ENCODE assay signal across 8 cellular contexts in the genomic region with DNA sequence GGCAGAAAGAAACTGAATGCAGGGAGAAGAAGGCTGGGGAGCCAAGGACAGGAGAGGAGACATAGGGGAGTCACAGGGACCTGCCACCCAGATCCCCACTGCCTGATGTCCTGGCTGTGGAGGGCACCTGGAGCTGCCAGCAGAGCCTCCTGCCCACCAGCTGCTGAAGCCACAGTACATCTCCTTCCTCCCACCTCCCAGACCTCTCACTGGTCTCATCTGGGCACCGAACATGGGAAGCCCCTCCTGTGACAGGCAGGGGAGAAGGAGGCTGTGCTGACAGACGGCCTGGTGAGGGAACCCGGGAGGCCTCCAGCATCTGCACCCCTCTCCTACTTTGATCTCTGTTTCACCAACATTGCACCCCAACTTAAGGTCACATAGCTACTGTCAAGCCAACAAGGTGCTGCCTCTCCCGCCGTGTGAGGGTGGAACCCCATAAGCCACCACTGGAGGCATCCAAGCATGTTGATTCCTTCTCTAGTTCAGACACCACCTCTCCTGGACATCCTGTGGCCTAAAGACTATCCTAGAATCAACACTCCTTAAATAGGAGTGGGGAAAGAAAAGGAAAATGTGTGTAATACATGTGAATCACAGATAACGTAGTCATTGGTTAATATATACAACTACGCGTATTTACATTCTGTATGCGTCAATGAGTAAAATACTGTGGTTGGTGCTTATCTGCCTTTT. TPM values are rescaled to one million over a fixed set of nuclear protein-coding genes. Genes with fewer than 3 reads are reported as not detected.
DNase-seq lines count a peak whose midpoint lies in the region; ATAC-seq and TF ChIP-seq lines count a peak whose summit lies in the region.

No MANE protein-coding gene starts in this region.

- H3K4me1 ChIP-seq in heart right ventricle (peaks cover 15 to 81% (median 56%) of the 10 kb centered on the region in 9 donors), right atrium auricular region (peaks cover 0 to 56% of the 10 kb centered on the region in 2 donors)

- H3K27ac Mint-ChIP-seq in activated CD8-positive, alpha-beta T cell treated with anti-CD3 and anti-CD28 coated beads for 36 hours, result peak overlapping the region; percentile 99
- peak overlapping the region; percentile 81 for H3K27ac Mint-ChIP-seq in type B pancreatic cell

- intact Hi-C loops in heart right ventricle (cut with DNase I), result loop anchor here in 1 of 10 donors (5.0 kb wide), 1 partner anchor 33 kb away; no protein-coding TSS in a partner anchor
- intact Hi-C loops in left cardiac atrium (cut with DNase I), result no loop called here
- intact Hi-C loops in activated CD8-positive, alpha-beta T cell treated with anti-CD3 and anti-CD28 coated beads for 36 hours (cut with micrococcal nuclease), result loop anchor here (5.0 kb wide), 2 partner anchors 47 to 58 kb away; no protein-coding TSS in a partner anchor

- peak in 1 of 2 donors; percentile 3 for DNase-seq in heart right ventricle
- DNase-seq in left cardiac atrium, result no peak
- DNase-seq in activated CD8-positive, alpha-beta T cell treated with anti-CD3 and anti-CD28 coated beads for 36 hours, result peak; percentile 70
- DNase-seq in right atrium auricular region (ENCODE audit: low spot score), result peak; percentile 40
- peak; percentile 47 for DNase-seq in type B pancreatic cell (ENCODE audit: extremely low spot score, unreplicated experiment)
- no peak for DNase-seq in NCI-H446 (lab: John Stamatoyannopoulos, UW)
- no peak for DNase-seq in middle frontal gyrus (ENCODE audit: extremely low spot score, low spot score)
- DNase-seq in NCI-H2029 (lab: John Stamatoyannopoulos, UW), result no peak

- no peak for ATAC-seq in heart right ventricle
- ATAC-seq in left cardiac atrium, result no peak
- no peak for ATAC-seq in activated CD8-positive, alpha-beta T cell treated with anti-CD3 and anti-CD28 coated beads for 36 hours

- TF ChIP-seq CTCF in heart right ventricle (IDR thresholded peaks at IDR 0.05), result no peak
- peak; percentile 69 for TF ChIP-seq CTCF in activated CD8-positive, alpha-beta T cell treated with anti-CD3 and anti-CD28 coated beads for 36 hours (IDR thresholded peaks at IDR 0.05)
- TF ChIP-seq CTCF in right atrium auricular region (IDR thresholded peaks at IDR 0.05), result no peak
- no peak for TF ChIP-seq CTCF in type B pancreatic cell (conservative IDR thresholded peaks at IDR 0.05)

- H3K4me3 ChIP-seq in heart right ventricle, result peak overlapping the region in 1 of 10 donors; percentile 83
- H3K4me3 ChIP-seq in right atrium auricular region, result no peak overlapping the region

- no peaks in the 10 kb centered on the region for H3K9me3 ChIP-seq in heart right ventricle
- H3K9me3 ChIP-seq in right atrium auricular region, result no peaks in the 10 kb centered on the region

- POLR2A ChIA-PET in activated CD8-positive, alpha-beta T cell treated with anti-CD3 and anti-CD28 coated beads for 36 hours (lab: Charles Lee), result interaction anchor here (0.9 to 13.3 kb wide), 7 partner anchors 15 to 257 kb away, joined by 3 to 118 read pairs (median 4); a partner anchor contains a TSS

- H3K27me3 Mint-ChIP-seq in activated CD8-positive, alpha-beta T cell treated with anti-CD3 and anti-CD28 coated beads for 36 hours, result no peaks in the 10 kb centered on the region
- H3K27me3 Mint-ChIP-seq in type B pancreatic cell, result peaks cover 7% of the 10 kb centered on the region

- CTCF ChIA-PET in activated CD8-positive, alpha-beta T cell treated with anti-CD3 and anti-CD28 coated beads for 36 hours (lab: Charles Lee), result interaction anchor here (1.2 to 5.3 kb wide), 7 partner anchors 11 to 58 kb away, joined by 4 to 37 read pairs (median 20); a partner anchor contains a TSS

- H3K36me3 Mint-ChIP-seq in activated CD8-positive, alpha-beta T cell treated with anti-CD3 and anti-CD28 coated beads for 36 hours (ENCODE audit: low read depth), result peaks cover 41% of the 10 kb centered on the region
- peaks cover 9% of the 10 kb centered on the region for H3K36me3 Mint-ChIP-seq in type B pancreatic cell

- H3K9me3 Mint-ChIP-seq in activated CD8-positive, alpha-beta T cell treated with anti-CD3 and anti-CD28 coated beads for 36 hours, result no peaks in the 10 kb centered on the region
- no peaks in the 10 kb centered on the region for H3K9me3 Mint-ChIP-seq in type B pancreatic cell

- 85 to 94% methylated on average over 9 of the region's 9 CpGs for WGBS in heart right ventricle, 2 donors

- no peaks in the 10 kb centered on the region for H3K27me3 ChIP-seq in heart right ventricle
- H3K27me3 ChIP-seq in right atrium auricular region, result no peaks in the 10 kb centered on the region

- H3K4me3 Mint-ChIP-seq in activated CD8-positive, alpha-beta T cell treated with anti-CD3 and anti-CD28 coated beads for 36 hours, result peak overlapping the region; percentile 98
- no peak overlapping the region for H3K4me3 Mint-ChIP-seq in type B pancreatic cell

- H3K36me3 ChIP-seq in heart right ventricle (peaks cover 0 to 17% (median 0%) of the 10 kb centered on the region in 9 donors), right atrium auricular region (no peaks in the 10 kb centered on the region)

- H3K27ac ChIP-seq in heart right ventricle, result peak overlapping the region in 6 of 10 donors; percentile 85 to 100 (median 96)
- peak overlapping the region; percentile 3 to 95 for H3K27ac ChIP-seq in right atrium auricular region

- peaks cover 48% of the 10 kb centered on the region for H3K4me1 Mint-ChIP-seq in activated CD8-positive, alpha-beta T cell treated with anti-CD3 and anti-CD28 coated beads for 36 hours (ENCODE audit: low read depth)
- H3K4me1 Mint-ChIP-seq in type B pancreatic cell (ENCODE audit: unreplicated experiment), result peaks cover 16% of the 10 kb centered on the region

RNA-seq across cellular contexts. Expression of a gene that starts 3.6 kb away (rescaled TPM):
- total RNA-seq in heart right ventricle, result 100 to 1,000 TPM in 2 of 10 donors, 10 to 100 TPM in 8; 62.8 to 116 (median 73.3) TPM
- 100 to 1,000 TPM in 1 of 2 donors, 10 to 100 TPM in 1; 76.7 to 247 TPM for polyA plus RNA-seq in heart right ventricle
- total RNA-seq in left cardiac atrium, result 10 to 100 TPM; 47.3 to 67.6 TPM
- 10 to 100 TPM; 39.1 to 40.5 TPM for total RNA-seq in activated CD8-positive, alpha-beta T cell treated with anti-CD3 and anti-CD28 coated beads for 36 hours
- total RNA-seq in right atrium auricular region, result 10 to 100 TPM; 62.0 to 76.3 TPM
- total RNA-seq in type B pancreatic cell (ENCODE audit: low replicate concordance), result 40.5 and 66.4 TPM in 2 replicates

RNA-seq across cellular contexts. Expression of a gene that starts 4.6 kb away (rescaled TPM):
- total RNA-seq in heart right ventricle (10 to 100 TPM; 10.6 to 22.1 (median 15.4) TPM), left cardiac atrium (1 to 10 TPM; 8.1 to 8.2 TPM), right atrium auricular region (10 to 100 TPM; 12.0 to 17.5 TPM), type B pancreatic cell (ENCODE audit: low replicate concordance) (4.3 and 6.4 TPM in 2 replicates)
- 1 to 10 TPM; 4.7 to 7.3 TPM for polyA plus RNA-seq in heart right ventricle
- total RNA-seq in activated CD8-positive, alpha-beta T cell treated with anti-CD3 and anti-CD28 coated beads for 36 hours, result 1 to 10 TPM; 4.5 to 6.2 TPM

RNA-seq across cellular contexts. Expression of a gene that starts 6.9 kb away (rescaled TPM):
- total RNA-seq in heart right ventricle (1 to 10 TPM; 3.8 to 7.8 (median 5.3) TPM), left cardiac atrium (1 to 10 TPM; 4.9 to 8.1 TPM), right atrium auricular region (1 to 10 TPM; 3.7 to 7.9 TPM), type B pancreatic cell (ENCODE audit: low replicate concordance) (13.4 and 16.8 TPM in 2 replicates)
- polyA plus RNA-seq in heart right ventricle, result 10 to 100 TPM in 1 of 2 donors, 1 to 10 TPM in 1; 1.9 to 15.6 TPM
- total RNA-seq in activated CD8-positive, alpha-beta T cell treated with anti-CD3 and anti-CD28 coated beads for 36 hours, result 10 to 100 TPM; 14.5 to 18.6 TPM

RNA-seq across cellular contexts. Expression of a gene that starts 21.8 kb away (rescaled TPM):
- total RNA-seq in heart right ventricle, result 10 to 100 TPM; 16.8 to 73.8 (median 21.0) TPM
- 10 to 100 TPM; 19.1 to 89.5 TPM for polyA plus RNA-seq in heart right ventricle
- total RNA-seq in left cardiac atrium, result 10 to 100 TPM; 17.9 to 26.6 TPM
- total RNA-seq in activated CD8-positive, alpha-beta T cell treated with anti-CD3 and anti-CD28 coated beads for 36 hours, result 10 to 100 TPM; 26.8 to 29.1 TPM
- 10 to 100 TPM; 14.1 to 14.6 TPM for total RNA-seq in right atrium auricular region
- total RNA-seq in type B pancreatic cell (ENCODE audit: low replicate concordance), result 36.3 and 55.2 TPM in 2 replicates

Comparison
In these comparisons a context has a peak if more than half of its experiments do, and no peak if none do; other contexts are left out.
1. DNase-seq: peak in activated CD8-positive, alpha-beta T cell treated with anti-CD3 and anti-CD28 coated beads for 36 hours (single experiment), right atrium auricular region (single experiment) and type B pancreatic cell (single experiment); none in left cardiac atrium (single experiment), NCI-H446 (0 of 2), middle frontal gyrus (single experiment) and NCI-H2029 (single experiment).